Comparison of ENCODE assay signal across 1 cellular context in genomic region chr2:218322756-218323525, GRCh38.
TF ChIP-seq lines count a peak whose summit lies in the region.

No MANE protein-coding gene starts in this region.

TF ChIP-seq in HepG2, 621 proteins besides CTCF, POLR2A, EP300 and RAD21 (continued from another document and continues in another):
- TF ChIP-seq TFDP1 (CRISPR knock-in tag; IDR thresholded peaks at IDR 0.05; ENCODE audit: borderline replicate concordance): peak; percentile 62; the same call in 1 of the 2 replicates
- no peak for TF ChIP-seq ZNF598 (CRISPR knock-in tag; IDR thresholded peaks at IDR 0.05; ENCODE audit: borderline replicate concordance)
- no peak for TF ChIP-seq KAT7 (CRISPR knock-in tag; IDR thresholded peaks at IDR 0.05; ENCODE audit: borderline replicate concordance)
- no peak for TF ChIP-seq KDM6A (CRISPR knock-in tag; IDR thresholded peaks at IDR 0.05; ENCODE audit: low read depth)
- TF ChIP-seq TARDBP (CRISPR knock-in tag; IDR thresholded peaks at IDR 0.05): no peak; the same call in 1 of the 2 replicates
- TF ChIP-seq FIP1L1 (IDR thresholded peaks at IDR 0.05; ENCODE audit: borderline replicate concordance, insufficient read depth, low read depth, low read length): no peak
- TF ChIP-seq ZSCAN25 (CRISPR knock-in tag; IDR thresholded peaks at IDR 0.05): 0 out of 2 replicates have a peak, but pooled peaks have one; percentile 18
- TF ChIP-seq CSRNP1 (CRISPR knock-in tag; IDR thresholded peaks at IDR 0.05): no peak
- no peak for TF ChIP-seq SRF (IDR thresholded peaks at IDR 0.05; ENCODE audit: low read depth, low read length)
- TF ChIP-seq HOXA3 (CRISPR knock-in tag; IDR thresholded peaks at IDR 0.05): peak; percentile 17
- no peak; the same call in 1 of the 2 replicates for TF ChIP-seq ZBTB20 (CRISPR knock-in tag; IDR thresholded peaks at IDR 0.05; ENCODE audit: borderline replicate concordance, low read depth)
- TF ChIP-seq TAF1 (CRISPR knock-in tag; IDR thresholded peaks at IDR 0.05): peak; percentile 90
- no peak for TF ChIP-seq SP140L (CRISPR knock-in tag; IDR thresholded peaks at IDR 0.05; ENCODE audit: borderline replicate concordance)
- TF ChIP-seq GATA4 (IDR thresholded peaks at IDR 0.05; ENCODE audit: borderline replicate concordance, low read depth): peak; percentile 47; the same call in 1 of the 2 replicates
- no peak; the same call in 1 of the 2 replicates for TF ChIP-seq NKX3-1 (CRISPR knock-in tag; IDR thresholded peaks at IDR 0.05)
- TF ChIP-seq ZNF20 (CRISPR knock-in tag; IDR thresholded peaks at IDR 0.05): no peak
- TF ChIP-seq CBX1 (IDR thresholded peaks at IDR 0.05; ENCODE audit: low read depth): peak; percentile 69
- 0 out of 2 replicates have a peak, but pooled peaks have one; percentile 58 for TF ChIP-seq ZNF597 (CRISPR knock-in tag; IDR thresholded peaks at IDR 0.05)
- no peak for TF ChIP-seq ATF3 (CRISPR knock-in tag; IDR thresholded peaks at IDR 0.05)
- TF ChIP-seq AGO2 (optimal IDR thresholded peaks at IDR 0.05; ENCODE audit: low read depth, low read length): peak; percentile 49
- no peak for TF ChIP-seq PLRG1 (conservative IDR thresholded peaks at IDR 0.05)
- TF ChIP-seq NFE2L2 (IDR thresholded peaks at IDR 0.05; ENCODE audit: low read length): no peak
- TF ChIP-seq NR2C2 (CRISPR knock-in tag; IDR thresholded peaks at IDR 0.05; ENCODE audit: borderline replicate concordance): peak; percentile 89
- 0 out of 2 replicates have a peak, but pooled peaks have one; percentile 33 for TF ChIP-seq TOPORS (CRISPR knock-in tag; IDR thresholded peaks at IDR 0.05)
- no peak for TF ChIP-seq ATF6 (CRISPR knock-in tag; conservative IDR thresholded peaks at IDR 0.05)
- TF ChIP-seq ZNF382 (CRISPR knock-in tag; IDR thresholded peaks at IDR 0.05; ENCODE audit: borderline replicate concordance): no peak
- TF ChIP-seq ZNF724P (CRISPR knock-in tag; IDR thresholded peaks at IDR 0.05; ENCODE audit: borderline replicate concordance): peak; percentile 45; the same call in 1 of the 2 replicates
- no peak for TF ChIP-seq FOSL1 (CRISPR knock-in tag; IDR thresholded peaks at IDR 0.05; ENCODE audit: borderline replicate concordance)
- peak; percentile 90 for TF ChIP-seq RBFOX2 (IDR thresholded peaks at IDR 0.05; ENCODE audit: low read depth, low read length)
- peak; percentile 62 for TF ChIP-seq THAP11 (CRISPR knock-in tag; IDR thresholded peaks at IDR 0.05)
- no peak for TF ChIP-seq FOXK2 (IDR thresholded peaks at IDR 0.05)
- TF ChIP-seq MLXIP (CRISPR knock-in tag; IDR thresholded peaks at IDR 0.05; ENCODE audit: borderline replicate concordance): 0 out of 2 replicates have a peak, but pooled peaks have one; percentile 20
- TF ChIP-seq ZNF468 (CRISPR knock-in tag; IDR thresholded peaks at IDR 0.05): no peak
- no peak for TF ChIP-seq ZNF672 (CRISPR knock-in tag; IDR thresholded peaks at IDR 0.05)
- 0 out of 2 replicates have a peak, but pooled peaks have one; percentile 42 for TF ChIP-seq ZFP36L1 (CRISPR knock-in tag; IDR thresholded peaks at IDR 0.05)
- no peak for TF ChIP-seq TEF (CRISPR knock-in tag; IDR thresholded peaks at IDR 0.05)
- no peak for TF ChIP-seq ZNF30 (CRISPR knock-in tag; IDR thresholded peaks at IDR 0.05)
- no peak for TF ChIP-seq ZNF326 (CRISPR knock-in tag; IDR thresholded peaks at IDR 0.05; ENCODE audit: borderline replicate concordance)
- TF ChIP-seq ZNF431 (CRISPR knock-in tag; IDR thresholded peaks at IDR 0.05; ENCODE audit: borderline replicate concordance, low read depth): peak; percentile 39
- TF ChIP-seq ZNF292 (CRISPR knock-in tag; IDR thresholded peaks at IDR 0.05; ENCODE audit: borderline replicate concordance, low read depth): no peak
- no peak for TF ChIP-seq HMGXB4 (CRISPR knock-in tag; IDR thresholded peaks at IDR 0.05; ENCODE audit: borderline replicate concordance in 1 of 2, low read depth in 1 of 2)
- no peak for TF ChIP-seq ZHX2 (IDR thresholded peaks at IDR 0.05; ENCODE audit: low read depth)
- TF ChIP-seq ZHX2 (CRISPR knock-in tag; IDR thresholded peaks at IDR 0.05; ENCODE audit: borderline replicate concordance): 0 out of 2 replicates have a peak, but pooled peaks have one; percentile 67
- no peak for TF ChIP-seq HOXD1 (CRISPR knock-in tag; IDR thresholded peaks at IDR 0.05)
- peak; percentile 82; the same call in 1 of the 2 replicates for TF ChIP-seq ZNF160 (CRISPR knock-in tag; IDR thresholded peaks at IDR 0.05)
- TF ChIP-seq ZFYVE20 (CRISPR knock-in tag; IDR thresholded peaks at IDR 0.05; ENCODE audit: borderline replicate concordance, low read depth): 0 out of 2 replicates have a peak, but pooled peaks have one; percentile 42
- no peak for TF ChIP-seq ZNF570 (CRISPR knock-in tag; IDR thresholded peaks at IDR 0.05; ENCODE audit: borderline replicate concordance)
- TF ChIP-seq RFX5 (IDR thresholded peaks at IDR 0.05; ENCODE audit: low read depth, low read length): no peak; the same call in 1 of the 2 replicates
- no peak for TF ChIP-seq NBN (conservative IDR thresholded peaks at IDR 0.05)
